In the genomic region with DNA sequence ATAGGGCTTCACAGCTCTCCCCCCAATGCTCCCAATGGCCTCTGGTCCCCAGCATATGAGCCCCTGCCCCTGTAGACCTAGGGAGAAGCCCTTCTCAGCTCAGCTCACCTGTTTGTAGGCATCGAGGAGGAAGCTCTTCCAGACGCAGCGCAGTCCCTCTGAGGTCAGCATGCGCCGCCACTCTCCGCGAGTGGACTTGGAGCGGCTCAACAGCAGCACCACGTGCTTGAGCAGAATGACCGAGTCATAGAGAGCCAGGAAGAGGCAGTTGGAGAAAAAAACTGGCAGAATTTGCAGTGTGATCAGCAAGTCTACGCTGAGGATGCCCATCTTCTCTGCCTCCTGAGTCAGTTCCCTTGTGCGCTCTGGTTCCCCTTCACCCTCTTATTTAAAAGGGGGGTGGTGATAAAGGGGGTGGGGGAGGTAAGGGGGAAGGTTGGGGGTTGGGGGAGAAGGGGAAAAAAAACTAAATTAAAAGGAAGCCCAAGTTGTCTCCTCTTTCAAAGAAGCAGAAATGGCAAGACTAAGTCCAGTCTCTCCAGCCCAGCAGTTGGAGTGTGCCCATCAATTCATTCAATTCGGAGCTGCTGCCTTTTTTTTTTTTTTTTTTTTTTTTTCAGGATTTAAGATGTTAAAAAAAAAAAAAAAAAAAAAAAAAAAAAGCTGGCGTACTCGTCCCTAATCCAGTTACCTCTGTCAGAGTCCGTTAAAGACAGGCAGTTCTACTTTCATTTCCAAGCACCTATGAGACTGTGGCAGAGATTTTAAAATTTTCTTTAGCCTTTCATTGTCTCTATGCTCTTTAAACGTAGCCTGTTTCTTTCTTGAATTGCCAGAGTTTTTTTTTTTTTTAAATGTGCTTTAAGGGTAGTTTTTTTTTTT, we compare ENCODE assay signal across 10 cellular contexts. TPM values are rescaled to one million over a fixed set of nuclear protein-coding genes. Genes with fewer than 3 reads are reported as not detected.
DNase-seq lines count a peak whose midpoint lies in the region; ATAC-seq and TF ChIP-seq lines count a peak whose summit lies in the region.
"Had no signal": no experiment of that assay in that cellular context is flagged by ENCODE, and none has a peak within 500 bp of the region (broad histone marks: within the 10 kb centered on the region; RNA-seq: fewer than 3 reads in every experiment).

A gene (minus strand): TSS at position 362 of the 882 bp plus-strand sequence. CDS start 32 bp downstream, at position 330.

- in situ Hi-C loops in HAP-1 (cut with MboI; ENCODE audit: low sequenced_read_pairs) = no loop called here

- H3K4me3 ChIP-seq in right atrium auricular region = peak within 1 kb of the TSS in 1 of 2 donors; percentile 38
- peak within 1 kb of the TSS in 58 of 59 donors; percentile 8 to 67 (median 44) for H3K4me3 ChIP-seq in dorsolateral prefrontal cortex
- no peak within 1 kb of the TSS for H3K4me3 ChIP-seq in mucosa of stomach (ENCODE audit: low read length)
- no peak within 1 kb of the TSS for H3K4me3 ChIP-seq in HAP-1

- H3K4me1 ChIP-seq in right atrium auricular region = no peaks in the 10 kb centered on the region
- H3K4me1 ChIP-seq in mucosa of stomach (ENCODE audit: control insufficient read depth, insufficient read depth, low read length) = peaks cover 9% of the 10 kb centered on the region
- peaks cover 4% of the 10 kb centered on the region for H3K4me1 ChIP-seq in HAP-1

- H3K36me3 ChIP-seq in right atrium auricular region (no peaks in the 10 kb centered on the region), mucosa of stomach (ENCODE audit: control insufficient read depth, insufficient read depth, low read length) (no peaks in the 10 kb centered on the region), HAP-1 (replicated peaks) (no peaks in the 10 kb centered on the region)

- peaks cover 3% of the 10 kb centered on the region; the same call in 1 of the 2 replicates for H3K36me3 Mint-ChIP-seq in WTC11
- H3K36me3 Mint-ChIP-seq: CD4-positive, CD25-positive, alpha-beta regulatory T cell had no signal

- no peak within 1 kb of the TSS for H3K4me3 Mint-ChIP-seq in WTC11
- H3K4me3 Mint-ChIP-seq: T-helper 17 cell had no signal

- intact Hi-C loops in Right ventricle myocardium inferior (cut with DNase I) (loop anchor here (10.0 kb wide), 2 partner anchors 53 to 373 kb away; no protein-coding TSS in a partner anchor), dorsolateral prefrontal cortex (cut with DNase I) (loop anchor here in 1 of 2 donors (10.0 kb wide), 2 partner anchors 157 to 407 kb away; no protein-coding TSS in a partner anchor)

- TF ChIP-seq CTCF in right atrium auricular region (IDR thresholded peaks at IDR 0.05) (no peak), dorsolateral prefrontal cortex (IDR thresholded peaks at IDR 0.05 in 54 of 56, conservative IDR thresholded peaks at IDR 0.05 in 2 of 56; ENCODE audit: low read depth in 1 of 56, partially characterized antibody in 56 of 56) (peak in 4 of 56 donors; percentile 11 to 17 (median 14)), WTC11 (IDR thresholded peaks at IDR 0.05) (no peak)

- peak within 1 kb of the TSS; percentile 33 for H3K9ac ChIP-seq in mucosa of stomach (ENCODE audit: low read length)

- no peak within 1 kb of the TSS for H3K27ac Mint-ChIP-seq in WTC11
- H3K27ac Mint-ChIP-seq: T-helper 17 cell had no signal

- CTCF ChIA-PET in WTC11 (lab: Charles Lee) = interaction anchor here (0.6 to 1.1 kb wide), 4 partner anchors 149 to 292 kb away, joined by 3 to 6 read pairs (median 4); no protein-coding TSS in a partner anchor

- POLR2A ChIA-PET in WTC11 (lab: Charles Lee) = no interaction called here

- peaks cover 4% of the 10 kb centered on the region for H3K27me3 Mint-ChIP-seq in WTC11 (ENCODE audit: low read depth)
- H3K27me3 Mint-ChIP-seq: T-helper 17 cell had no signal

- ATAC-seq in Right ventricle myocardium inferior (peak; percentile 82), WTC11 (no peak)
- ATAC-seq: T-helper 17 cell had no signal

- DNase-seq in Right ventricle myocardium inferior (ENCODE audit: missing footprints) (peak; percentile 67), right atrium auricular region (ENCODE audit: low spot score) (no peak), dorsolateral prefrontal cortex (peak in 8 of 10 donors; percentile 51 to 72 (median 64)), HAP-1 (ENCODE audit: low spot score in 2 of 2) (no peak), WTC11 (ENCODE audit: low spot score) (no peak), NCI-H2227 treated with DMSO at 0.1 percent for 48 hours (lab: John Stamatoyannopoulos, UW) (no peak)
- DNase-seq in activated naive CD4-positive, alpha-beta T cell (lab: John Stamatoyannopoulos, UW) = no peak
- DNase-seq: CD4-positive, CD25-positive, alpha-beta regulatory T cell; T-helper 17 cell had no signal

- H3K27ac ChIP-seq in right atrium auricular region (peak within 1 kb of the TSS in 1 of 2 donors; percentile 36), dorsolateral prefrontal cortex (peak within 1 kb of the TSS in 19 of 59 donors; percentile 8 to 73 (median 44))

- peaks cover 10% of the 10 kb centered on the region for H3K4me1 Mint-ChIP-seq in WTC11
- H3K4me1 Mint-ChIP-seq: CD4-positive, CD25-positive, alpha-beta regulatory T cell had no signal

- H3K9me3 Mint-ChIP-seq in WTC11 = peaks cover 11% of the 10 kb centered on the region

- no peaks in the 10 kb centered on the region for H3K9me3 ChIP-seq in right atrium auricular region
- no peaks in the 10 kb centered on the region for H3K9me3 ChIP-seq in mucosa of stomach (ENCODE audit: control insufficient read depth, low read length)
- no peaks in the 10 kb centered on the region for H3K9me3 ChIP-seq in HAP-1

- H3K27me3 ChIP-seq in right atrium auricular region (no peaks in the 10 kb centered on the region), dorsolateral prefrontal cortex (peaks cover 0 to 5% (median 0%) of the 10 kb centered on the region in 45 donors), mucosa of stomach (ENCODE audit: control insufficient read depth, insufficient read depth, low read length) (peaks cover 11% of the 10 kb centered on the region), HAP-1 (ENCODE audit: low read depth) (no peaks in the 10 kb centered on the region)

TF ChIP-seq in WTC11, 78 proteins besides CTCF, POLR2A, EP300 and RAD21:
- TF ChIP-seq RELA (CRISPR knock-in tag; IDR thresholded peaks at IDR 0.05; ENCODE audit: borderline replicate concordance) (no peak), FOXP1 (CRISPR knock-in tag; IDR thresholded peaks at IDR 0.05; ENCODE audit: borderline replicate concordance) (no peak)
- TF ChIP-seq, protein P1, sequence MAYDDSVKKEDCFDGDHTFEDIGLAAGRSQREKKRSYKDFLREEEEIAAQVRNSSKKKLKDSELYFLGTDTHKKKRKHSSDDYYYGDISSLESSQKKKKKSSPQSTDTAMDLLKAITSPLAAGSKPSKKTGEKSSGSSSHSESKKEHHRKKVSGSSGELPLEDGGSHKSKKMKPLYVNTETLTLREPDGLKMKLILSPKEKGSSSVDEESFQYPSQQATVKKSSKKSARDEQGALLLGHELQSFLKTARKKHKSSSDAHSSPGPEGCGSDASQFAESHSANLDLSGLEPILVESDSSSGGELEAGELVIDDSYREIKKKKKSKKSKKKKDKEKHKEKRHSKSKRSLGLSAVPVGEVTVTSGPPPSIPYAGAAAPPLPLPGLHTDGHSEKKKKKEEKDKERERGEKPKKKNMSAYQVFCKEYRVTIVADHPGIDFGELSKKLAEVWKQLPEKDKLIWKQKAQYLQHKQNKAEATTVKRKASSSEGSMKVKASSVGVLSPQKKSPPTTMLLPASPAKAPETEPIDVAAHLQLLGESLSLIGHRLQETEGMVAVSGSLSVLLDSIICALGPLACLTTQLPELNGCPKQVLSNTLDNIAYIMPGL (CRISPR knock-in tag; IDR thresholded peaks at IDR 0.05) = no peak
TF ChIP-seq in WTC11: peak in this region for 0.

RNA-seq across cellular contexts. Expression of the gene that starts here (rescaled TPM):
- total RNA-seq in Right ventricle myocardium inferior (1.6 TPM), right atrium auricular region (1 to 10 TPM in 1 of 2 donors, under 1 TPM in 1; 0.28 to 7.3 TPM), dorsolateral prefrontal cortex (100 to 1,000 TPM in 1 of 120 experiments, 10 to 100 TPM in 113, 1 to 10 TPM in 6; 3.9 to 103 (median 22.4) TPM), WTC11 (2021) (0.02 to 0.04 TPM (median 0.02 TPM) in 3 replicates)
- total RNA-seq: CD4-positive, CD25-positive, alpha-beta regulatory T cell; T-helper 17 cell had no signal

Comparison
In these comparisons a context has a peak if more than half of its experiments do, and no peak if none do; other contexts are left out.
1. DNase-seq: peak in Right ventricle myocardium inferior (single experiment) and dorsolateral prefrontal cortex (8 of 10); none in right atrium auricular region (single experiment), HAP-1 (0 of 2), activated naive CD4-positive, alpha-beta T cell (0 of 4), WTC11 (single experiment) and NCI-H2227 treated with DMSO at 0.1 percent for 48 hours (single experiment).
2. H3K4me3 ChIP-seq: peak in dorsolateral prefrontal cortex (58 of 59); none in mucosa of stomach (single experiment) and HAP-1 (single experiment).